In the genomic region with DNA sequence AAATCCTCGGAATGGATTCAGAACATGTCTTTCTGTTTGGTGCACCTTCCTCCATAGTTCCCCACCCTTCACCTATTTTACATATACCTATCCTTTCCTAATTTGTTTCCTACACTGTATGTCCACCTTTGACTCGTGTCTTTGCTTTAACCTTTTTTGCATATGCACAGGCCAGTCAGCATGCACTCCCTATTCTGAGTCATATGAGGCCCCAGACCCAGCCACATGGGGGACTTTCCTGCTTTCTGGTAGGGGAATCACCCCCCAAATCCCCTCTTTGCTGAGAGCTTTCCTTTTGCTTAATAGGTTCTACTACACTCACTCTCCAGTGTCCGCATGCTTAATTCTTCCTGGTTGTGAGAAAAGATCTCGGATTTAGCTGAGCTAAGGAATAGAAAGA, we compare ENCODE assay signal across 21 cellular contexts.
"Had no signal": no experiment of that assay in that cellular context is flagged by ENCODE, and none has a peak within 500 bp of the region (broad histone marks: within the 10 kb centered on the region; RNA-seq: fewer than 3 reads in every experiment).

No MANE protein-coding gene starts in this region.

- H3K4me1 ChIP-seq: heart left ventricle, parathyroid adenoma, thyroid gland, upper lobe of right lung had no signal

- H3K79me2 ChIP-seq: parathyroid adenoma had no signal

- H3K27me3 ChIP-seq: heart left ventricle, thyroid gland, upper lobe of right lung had no signal

- H3K4me3 ChIP-seq: coronary artery, heart left ventricle, mucosa of descending colon, thyroid gland, upper lobe of right lung had no signal

- H3K9me3 ChIP-seq: heart left ventricle, mucosa of descending colon, thyroid gland, upper lobe of right lung had no signal

- H2AFZ ChIP-seq: parathyroid adenoma had no signal

- H3K36me3 ChIP-seq: heart left ventricle, thyroid gland, upper lobe of right lung had no signal

- H3K9ac ChIP-seq: parathyroid adenoma had no signal

- DNase-seq: activated B cell treated with CpG ODN at 0.5 μM for 24 hours; activated CD4-positive, alpha-beta T cell treated with anti-CD3 and anti-CD28 coated beads for 36 hours; activated CD4-positive, alpha-beta T cell treated with anti-CD3 and anti-CD28 coated beads, Interleukin-2, amount 50 U/mL, for 48 hours; activated CD8-positive, alpha-beta memory T cell treated with anti-CD3 and anti-CD28 coated beads, Interleukin-2, amount 50 U/mL, for 48 hours; activated naive CD4-positive, alpha-beta T cell treated with Interleukin-2 at 50 U/mL for 16 hours; activated naive CD8-positive, alpha-beta T cell treated with anti-CD3 and anti-CD28 coated beads for 36 hours; activated T-cell treated with anti-CD3 and anti-CD28 coated beads, Interleukin-2, amount 50 U/mL, for 48 hours; amniotic stem cell; cerebellar nuclear complex; heart left ventricle; left colon; mucosa of descending colon; nephron progenitor cell; right cardiac atrium; stimulated activated CD4-positive, alpha-beta T cell treated with anti-CD3 and anti-CD28 coated beads, Interleukin-4, amount 100 ng/mL, for 4 hours; substantia nigra; thyroid gland; upper lobe of right lung had no signal

- H3K27ac ChIP-seq: coronary artery, epithelial cell of prostate, heart left ventricle, parathyroid adenoma, thyroid gland, upper lobe of right lung had no signal

- ATAC-seq: activated CD4-positive, alpha-beta T cell treated with anti-CD3 and anti-CD28 coated beads for 36 hours; heart left ventricle; left colon; mucosa of descending colon; right cardiac atrium; upper lobe of right lung had no signal
